ENCODE assay signal across 9 cellular contexts in genomic region chr10:18238875-18239485, GRCh38.
DNase-seq lines count a peak whose midpoint lies in the region; ATAC-seq and TF ChIP-seq lines count a peak whose summit lies in the region.
"Had no signal": no experiment of that assay in that cellular context is flagged by ENCODE, and none has a peak within 500 bp of the region (broad histone marks: within the 10 kb centered on the region; RNA-seq: fewer than 3 reads in every experiment).

No MANE protein-coding gene starts in this region.

- H3K9me3 ChIP-seq in AG04450 (ENCODE audit: control insufficient read depth, insufficient read depth, low read length) (no peaks in the 10 kb centered on the region; the same call in 1 of the 2 replicates), Panc1 (ENCODE audit: control insufficient read depth, insufficient read depth, low read depth, low read length) (no peaks in the 10 kb centered on the region)

- H3K27ac Mint-ChIP-seq in activated T-helper 2 cell treated with anti-CD3 and anti-CD28 coated beads, Interferon-gamma antibody, Interleukin-2, Interleukin-4, amounts not matched to agents 10 μg/mL and 5 μg/mL and 100 μg/mL, durations not matched to agents 14 hours and 24 hours and 36 hours: no peak overlapping the region
- H3K27ac Mint-ChIP-seq in activated CD8-positive, alpha-beta memory T cell treated with anti-CD3 and anti-CD28 coated beads, Interleukin-2, amount 10 ng/mL, durations not matched to agents 7 days and 5 days: no peak overlapping the region

- BruUV-seq in Panc1 (replicated peaks; lab: Mats Ljungman, UMichigan): no TSS peak

- H3K4me3 Mint-ChIP-seq in activated T-helper 2 cell treated with anti-CD3 and anti-CD28 coated beads, Interferon-gamma antibody, Interleukin-2, Interleukin-4, amounts not matched to agents 10 μg/mL and 5 μg/mL and 100 μg/mL, durations not matched to agents 14 hours and 24 hours and 36 hours (ENCODE audit: low read depth): no peak overlapping the region
- H3K4me3 Mint-ChIP-seq in activated CD8-positive, alpha-beta memory T cell treated with anti-CD3 and anti-CD28 coated beads, Interleukin-2, amount 10 ng/mL, durations not matched to agents 7 days and 5 days: no peak overlapping the region
- H3K4me3 Mint-ChIP-seq: central memory CD8-positive, alpha-beta T cell had no signal

- no peaks in the 10 kb centered on the region for H3K27me3 ChIP-seq in AG04450 (ENCODE audit: control insufficient read depth, insufficient read depth, low read length)
- no peaks in the 10 kb centered on the region for H3K27me3 ChIP-seq in Panc1 (ENCODE audit: control insufficient read depth, insufficient read depth, low read length)

- ATAC-seq in GM18511 (IDR thresholded peaks at IDR 0.05; ENCODE audit: unreplicated experiment): peak; percentile 54
- ATAC-seq in Panc1: no peak
- ATAC-seq in sciatic nerve: peak; percentile 67
- ATAC-seq in activated CD8-positive, alpha-beta memory T cell treated with anti-CD3 and anti-CD28 coated beads, Interleukin-2, amount 10 ng/mL, durations not matched to agents 7 days and 5 days: no peak

- POLR2A ChIA-PET in AG04450 (lab: Yijun Ruan, JAX): no interaction called here
- POLR2A ChIA-PET in Panc1 (lab: Charles Lee): no interaction called here

- H3K4me1 Mint-ChIP-seq in activated T-helper 2 cell treated with anti-CD3 and anti-CD28 coated beads, Interferon-gamma antibody, Interleukin-2, Interleukin-4, amounts not matched to agents 10 μg/mL and 5 μg/mL and 100 μg/mL, durations not matched to agents 14 hours and 24 hours and 36 hours (ENCODE audit: low read depth): no peaks in the 10 kb centered on the region
- no peaks in the 10 kb centered on the region for H3K4me1 Mint-ChIP-seq in activated CD8-positive, alpha-beta memory T cell treated with anti-CD3 and anti-CD28 coated beads, Interleukin-2, amount 10 ng/mL, durations not matched to agents 7 days and 5 days
- H3K4me1 Mint-ChIP-seq: central memory CD8-positive, alpha-beta T cell had no signal

- intact Hi-C loops in Panc1 (cut with micrococcal nuclease; ENCODE audit: unreplicated experiment) (no loop called here), sciatic nerve (cut with DNase I) (no loop called here)
- intact Hi-C loops in activated T-helper 2 cell treated with anti-CD3 and anti-CD28 coated beads, Interferon-gamma antibody, Interleukin-2, Interleukin-4, amounts not matched to agents 10 μg/mL and 5 μg/mL and 100 μg/mL, durations not matched to agents 14 hours and 24 hours and 36 hours (cut with micrococcal nuclease): no loop called here

- DNase-seq in AG04450 (ENCODE audit: low read depth, low spot score) (peak; percentile 39), Panc1 (ENCODE audit: low read depth, low spot score) (no peak), fibroblast of peridontal ligament (ENCODE audit: extremely low read depth) (peak; percentile 83), sciatic nerve (ENCODE audit: low spot score) (no peak), OCI-M2 (lab: John Stamatoyannopoulos, UW; ENCODE audit: unreplicated experiment) (no peak)
- no peak for DNase-seq in activated T-helper 2 cell treated with anti-CD3 and anti-CD28 coated beads, Interferon-gamma antibody, Interleukin-2, Interleukin-4, amounts not matched to agents 10 μg/mL and 5 μg/mL and 100 μg/mL, durations not matched to agents 14 hours and 24 hours and 36 hours (ENCODE audit: low spot score)
- no peak for DNase-seq in activated CD8-positive, alpha-beta memory T cell treated with anti-CD3 and anti-CD28 coated beads, Interleukin-2, amount 10 ng/mL, durations not matched to agents 7 days and 5 days

- H3K4me3 ChIP-seq in AG04450 (ENCODE audit: low read depth, low read length): no peak overlapping the region
- no peak overlapping the region for H3K4me3 ChIP-seq in Panc1 (ENCODE audit: low read depth in 2 of 2, low read length in 2 of 2)

- H3K36me3 Mint-ChIP-seq in activated T-helper 2 cell treated with anti-CD3 and anti-CD28 coated beads, Interferon-gamma antibody, Interleukin-2, Interleukin-4, amounts not matched to agents 10 μg/mL and 5 μg/mL and 100 μg/mL, durations not matched to agents 14 hours and 24 hours and 36 hours (ENCODE audit: low read depth): no peaks in the 10 kb centered on the region
- no peaks in the 10 kb centered on the region for H3K36me3 Mint-ChIP-seq in activated CD8-positive, alpha-beta memory T cell treated with anti-CD3 and anti-CD28 coated beads, Interleukin-2, amount 10 ng/mL, durations not matched to agents 7 days and 5 days

- in situ Hi-C loops in Panc1 (cut with HindIII; ENCODE audit: low pct_unique_long_range_greater_than_20kb, low sequenced_read_pairs): no loop called here

- TF ChIP-seq CTCF in AG04450 (IDR thresholded peaks at IDR 0.05; ENCODE audit: low read depth, low read length) (peak; percentile 82), Panc1 (IDR thresholded peaks at IDR 0.05) (peak; percentile 57; the same call in 1 of the 2 replicates)

- CTCF ChIA-PET in AG04450 (lab: Charles Lee) (interaction anchor here (0.6 to 4.1 kb wide), 24 partner anchors 12 to 748 kb away, joined by 3 to 42 read pairs (median 3); no protein-coding TSS in a partner anchor), Panc1 (lab: Charles Lee) (no interaction called here)
- CTCF ChIA-PET in activated CD8-positive, alpha-beta memory T cell treated with anti-CD3 and anti-CD28 coated beads, Interleukin-2, amount 10 ng/mL, durations not matched to agents 7 days and 5 days (lab: Charles Lee): no interaction called here

- no peaks in the 10 kb centered on the region for H3K9me3 Mint-ChIP-seq in activated T-helper 2 cell treated with anti-CD3 and anti-CD28 coated beads, Interferon-gamma antibody, Interleukin-2, Interleukin-4, amounts not matched to agents 10 μg/mL and 5 μg/mL and 100 μg/mL, durations not matched to agents 14 hours and 24 hours and 36 hours
- H3K9me3 Mint-ChIP-seq in activated CD8-positive, alpha-beta memory T cell treated with anti-CD3 and anti-CD28 coated beads, Interleukin-2, amount 10 ng/mL, durations not matched to agents 7 days and 5 days (ENCODE audit: low read depth): no peaks in the 10 kb centered on the region
- H3K9me3 Mint-ChIP-seq: central memory CD8-positive, alpha-beta T cell had no signal

- no peaks in the 10 kb centered on the region; the same call in 1 of the 2 replicates for H3K36me3 ChIP-seq in Panc1 (ENCODE audit: control insufficient read depth, insufficient read depth, low read length)

- H3K27me3 Mint-ChIP-seq in activated T-helper 2 cell treated with anti-CD3 and anti-CD28 coated beads, Interferon-gamma antibody, Interleukin-2, Interleukin-4, amounts not matched to agents 10 μg/mL and 5 μg/mL and 100 μg/mL, durations not matched to agents 14 hours and 24 hours and 36 hours (ENCODE audit: low read depth): no peaks in the 10 kb centered on the region
- H3K27me3 Mint-ChIP-seq in activated CD8-positive, alpha-beta memory T cell treated with anti-CD3 and anti-CD28 coated beads, Interleukin-2, amount 10 ng/mL, durations not matched to agents 7 days and 5 days: no peaks in the 10 kb centered on the region

- no peaks in the 10 kb centered on the region for H3K4me1 ChIP-seq in Panc1 (ENCODE audit: control insufficient read depth, insufficient read depth, low read length)

- H3K27ac ChIP-seq in AG04450 (ENCODE audit: low read depth, low read length): no peak overlapping the region
- no peak overlapping the region for H3K27ac ChIP-seq in Panc1 (ENCODE audit: low read length)

Comparison
In these comparisons a context has a peak if more than half of its experiments do, and no peak if none do; other contexts are left out.
1. DNase-seq: peak in AG04450 (single experiment) and fibroblast of peridontal ligament (single experiment); none in Panc1 (single experiment), sciatic nerve (single experiment), activated T-helper 2 cell treated with anti-CD3 and anti-CD28 coated beads, Interferon-gamma antibody, Interleukin-2, Interleukin-4, amounts not matched to agents 10 μg/mL and 5 μg/mL and 100 μg/mL, durations not matched to agents 14 hours and 24 hours and 36 hours (single experiment), activated CD8-positive, alpha-beta memory T cell treated with anti-CD3 and anti-CD28 coated beads, Interleukin-2, amount 10 ng/mL, durations not matched to agents 7 days and 5 days (single experiment) and OCI-M2 (single experiment).
2. ATAC-seq: peak in GM18511 (single experiment) and sciatic nerve (single experiment); none in Panc1 (single experiment) and activated CD8-positive, alpha-beta memory T cell treated with anti-CD3 and anti-CD28 coated beads, Interleukin-2, amount 10 ng/mL, durations not matched to agents 7 days and 5 days (single experiment).